Comparison of ENCODE assay signal across 14 cellular contexts in genomic region chr5:147073098-147073497, GRCh38.
DNase-seq lines count a peak whose midpoint lies in the region; ATAC-seq and TF ChIP-seq lines count a peak whose summit lies in the region.
"Had no signal": no experiment of that assay in that cellular context is flagged by ENCODE, and none has a peak within 500 bp of the region (broad histone marks: within the 10 kb centered on the region; RNA-seq: fewer than 3 reads in every experiment).

No MANE protein-coding gene starts in this region.

- WGBS in iPS DF 6.9 (ENCODE audit: insufficient coverage, insufficient read length), result no CpG with 5 or more reads among the region's 3 CpGs

- H3K4me3 ChIP-seq in iPS DF 6.9 (ENCODE audit: low read length), result no peak overlapping the region
- H3K4me3 ChIP-seq: GM23248 had no signal

- no peaks in the 10 kb centered on the region for H3K36me3 ChIP-seq in iPS DF 6.9 (ENCODE audit: control insufficient read depth, insufficient read depth, low read length)

- peak; percentile 81 for DNase-seq in NCI-H146 (lab: John Stamatoyannopoulos, UW)
- peak; percentile 79 for DNase-seq in NCI-H69 (lab: John Stamatoyannopoulos, UW)
- peak; percentile 5 for DNase-seq in iPS DF 6.9 (ENCODE audit: low read depth, low spot score)
- no peak for DNase-seq in DMS 273 (lab: John Stamatoyannopoulos, UW; ENCODE audit: unreplicated experiment)
- DNase-seq in GDM1 (lab: John Stamatoyannopoulos, UW), result no peak
- DNase-seq in ureter (ENCODE audit: low spot score), result no peak
- DNase-seq: C1 segment of cervical spinal cord, GM23248, HFFc6, KG1, MM.1S, PC-3 had no signal

- no peak for ATAC-seq in GM19328 (IDR thresholded peaks at IDR 0.05; ENCODE audit: unreplicated experiment)
- ATAC-seq: PC-3 had no signal

- H3K27ac ChIP-seq in 22Rv1 (peak overlapping the region; percentile 88), iPS DF 6.9 (ENCODE audit: low read length) (no peak overlapping the region)
- H3K27ac ChIP-seq: GM23248 had no signal

- no peaks in the 10 kb centered on the region for H3K27me3 ChIP-seq in iPS DF 6.9 (ENCODE audit: control insufficient read depth, insufficient read depth, low read length)

- peaks cover 6% of the 10 kb centered on the region; the same call in 1 of the 2 replicates for H3K4me1 ChIP-seq in iPS DF 6.9 (ENCODE audit: control insufficient read depth, insufficient read depth, low read length)

- no peak for TF ChIP-seq CTCF in 22Rv1 (IDR thresholded peaks at IDR 0.05)

- H3K9me3 ChIP-seq in iPS DF 6.9 (ENCODE audit: control insufficient read depth, insufficient read depth, low read length), result no peaks in the 10 kb centered on the region

Comparison
In these comparisons a context has a peak if more than half of its experiments do, and no peak if none do; other contexts are left out.
1. DNase-seq: peak in NCI-H146 (single experiment), NCI-H69 (single experiment) and iPS DF 6.9 (single experiment); none in DMS 273 (single experiment), GDM1 (single experiment) and ureter (single experiment).